In the genomic region with DNA sequence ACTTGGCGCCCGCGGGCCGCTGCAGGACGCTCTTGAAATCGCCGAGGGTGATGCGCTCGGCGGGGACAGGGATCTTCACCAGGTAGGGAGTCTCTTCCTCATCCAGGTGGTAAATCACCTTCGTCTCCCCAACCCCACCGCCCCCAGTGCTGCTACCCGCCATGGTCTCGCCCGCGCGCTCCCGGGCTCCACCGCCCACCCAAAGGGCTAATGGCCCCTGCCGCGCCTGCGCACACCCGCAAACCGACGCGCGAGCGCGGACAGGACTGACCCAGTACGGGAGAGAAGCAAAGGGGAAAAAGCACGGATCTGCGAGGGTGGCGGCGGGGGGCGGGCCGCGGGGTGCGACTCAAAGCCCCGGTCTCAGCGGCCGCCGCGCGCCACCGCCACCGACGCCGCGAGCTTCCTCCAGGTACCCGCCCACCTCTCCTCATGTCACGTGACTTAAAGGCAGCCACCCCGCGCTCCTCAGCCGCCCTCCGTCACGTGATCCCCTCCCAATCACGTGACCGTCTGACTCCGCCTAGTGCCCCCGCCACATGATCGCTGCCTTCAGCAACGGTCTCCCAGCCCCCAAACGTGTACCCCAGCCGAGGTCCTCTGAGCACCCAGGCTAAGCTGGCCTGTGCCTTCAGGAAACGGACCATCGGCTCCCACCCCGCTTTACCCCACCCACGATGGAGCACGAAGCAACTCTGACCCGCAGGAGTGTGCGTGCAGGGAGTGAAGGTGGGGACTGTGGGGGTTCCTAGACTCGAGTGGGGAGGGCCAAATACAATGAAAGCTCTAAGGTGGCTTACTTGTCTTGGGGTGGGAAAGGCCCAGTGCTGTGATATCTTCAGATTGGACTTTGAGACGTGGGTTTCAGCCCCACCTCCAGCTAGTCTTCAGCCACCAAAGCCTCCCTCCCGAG, we compare ENCODE assay signal across 8 cellular contexts. TPM values are rescaled to one million over a fixed set of nuclear protein-coding genes. Genes with fewer than 3 reads are reported as not detected.
DNase-seq lines count a peak whose midpoint lies in the region; ATAC-seq lines count a peak whose summit lies in the region.

A gene (minus strand): TSS at position 418 of the 913 bp plus-strand sequence. CDS start 255 bp downstream, at position 163.

- peak; percentile 60 for ATAC-seq in HG03442 (IDR thresholded peaks at IDR 0.05; ENCODE audit: unreplicated experiment)
- peak; percentile 65 for ATAC-seq in left lobe of liver

- peak; percentile 95 for DNase-seq in AG20443 (ENCODE audit: low spot score)
- DNase-seq in GM19238 (ENCODE audit: insufficient read length, low spot score), result peak; percentile 98
- peak; percentile 98 for DNase-seq in NCI-H748 treated with DMSO at 0.1 percent for 48 hours (lab: John Stamatoyannopoulos, UW)
- peak; percentile 88 to 92 for DNase-seq in activated CD4-positive, alpha-beta T cell treated with anti-CD3 and anti-CD28 coated beads, Interleukin-2, amount 50 U/mL, for 24 hours (ENCODE audit: low read depth in 1 of 2, low spot score in 1 of 2)
- peak; percentile 90 for DNase-seq in dedifferentiated amniotic fluid mesenchymal stem cell (ENCODE audit: extremely low spot score)
- DNase-seq in left lobe of liver (ENCODE audit: low spot score), result peak; percentile 97
- DNase-seq in stimulated activated CD4-positive, alpha-beta T cell treated with anti-CD3 and anti-CD28 coated beads, Interleukin-2, amount 100 ng/mL, for 24 hours, result peak; percentile 94 to 96

RNA-seq across cellular contexts. Expression of the gene that starts here (rescaled TPM):
- total RNA-seq in left lobe of liver, result 10.0 TPM

Comparison
In these comparisons a context has a peak if more than half of its experiments do, and no peak if none do; other contexts are left out.
1. Peak in every context shown above with its lines: DNase-seq and ATAC-seq.